In the genomic region with DNA sequence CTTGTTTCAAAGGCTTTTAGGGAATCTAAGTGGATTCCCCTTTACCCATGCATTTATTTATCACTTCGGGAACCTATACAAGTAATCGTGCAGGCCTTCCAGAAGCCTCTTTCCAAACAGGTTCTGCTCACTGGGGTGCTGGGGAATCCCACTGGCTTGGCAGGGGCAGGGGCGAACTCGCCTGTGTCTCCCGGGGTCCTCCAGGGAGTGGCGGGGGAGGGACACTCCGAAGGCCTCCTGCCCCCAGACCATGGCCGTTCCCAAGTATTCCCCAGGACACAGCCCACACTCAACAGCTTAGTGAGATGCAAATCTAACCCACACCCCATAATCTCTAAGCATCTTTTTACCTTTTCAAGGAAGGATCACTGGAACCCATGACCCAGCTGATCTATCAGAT, we compare ENCODE assay signal across 24 cellular contexts. TPM values are rescaled to one million over a fixed set of nuclear protein-coding genes. Genes with fewer than 3 reads are reported as not detected.
DNase-seq lines count a peak whose midpoint lies in the region; ATAC-seq and TF ChIP-seq lines count a peak whose summit lies in the region.
"Had no signal": no experiment of that assay in that cellular context is flagged by ENCODE, and none has a peak within 500 bp of the region (broad histone marks: within the 10 kb centered on the region; RNA-seq: fewer than 3 reads in every experiment).

No MANE protein-coding gene starts in this region.

- H3K27me3 ChIP-seq in heart right ventricle (no peaks in the 10 kb centered on the region), stomach (no peaks in the 10 kb centered on the region), foreskin keratinocyte (no peaks in the 10 kb centered on the region)
- H3K27me3 ChIP-seq: ascending aorta, esophagus squamous epithelium, vagina had no signal

- DNase-seq in heart right ventricle (no peak), cardiac septum (ENCODE audit: low spot score) (no peak), mesenteric fat pad (ENCODE audit: low spot score) (no peak), stomach (no peak), foreskin keratinocyte (no peak)
- DNase-seq in central memory CD8-positive, alpha-beta T cell (ENCODE audit: low spot score in 2 of 2) = no peak
- DNase-seq: activated CD8-positive, alpha-beta memory T cell treated with anti-CD3 and anti-CD28 coated beads, Interleukin-2, amount 50 U/mL, for 48 hours; DMS 273 treated with DMSO at 0.1 percent for 48 hours; endodermal cell; esophagus squamous epithelium; NCI-H1048; NCI-H2029; NCI-H345; occipital lobe; PC-9; SHP77 treated with DMSO at 0.1 percent for 48 hours had no signal

- H3K4me3 ChIP-seq in heart right ventricle = no peak overlapping the region
- H3K4me3 ChIP-seq in stomach = no peak overlapping the region
- H3K4me3 ChIP-seq: ascending aorta, esophagus squamous epithelium, HAP-1, PC-9, vagina had no signal

- H3K36me3 ChIP-seq in heart right ventricle (no peaks in the 10 kb centered on the region), KOPT-K1 (ENCODE audit: insufficient read depth, low read length) (0 out of 2 replicates have a peak, but pooled peaks cover 4% of the 10 kb centered on the region), stomach (no peaks in the 10 kb centered on the region)
- H3K36me3 ChIP-seq: ascending aorta, esophagus squamous epithelium, HAP-1, vagina had no signal

- H3K27me3 Mint-ChIP-seq in central memory CD8-positive, alpha-beta T cell = no peaks in the 10 kb centered on the region
- no peaks in the 10 kb centered on the region for H3K27me3 Mint-ChIP-seq in stimulated activated memory B cell treated with anti-CD40 and anti-IgM and Interleukin-4, amounts not matched to agents 10 μg/mL and 1 μg/mL and 100 μg/mL, for 72 hours

- peaks cover 19 to 99% (median 77%) of the 10 kb centered on the region in 9 donors for H3K4me1 ChIP-seq in heart right ventricle
- peaks cover 29 to 95% (median 59%) of the 10 kb centered on the region in 4 donors for H3K4me1 ChIP-seq in stomach
- no peaks in the 10 kb centered on the region for H3K4me1 ChIP-seq in foreskin keratinocyte

- no peaks in the 10 kb centered on the region for H3K36me3 Mint-ChIP-seq in central memory CD8-positive, alpha-beta T cell (ENCODE audit: insufficient read depth)
- H3K36me3 Mint-ChIP-seq in stimulated activated memory B cell treated with anti-CD40 and anti-IgM and Interleukin-4, amounts not matched to agents 10 μg/mL and 1 μg/mL and 100 μg/mL, for 72 hours = peaks cover 21% of the 10 kb centered on the region

- no peaks in the 10 kb centered on the region for H3K9me3 ChIP-seq in heart right ventricle
- no peaks in the 10 kb centered on the region for H3K9me3 ChIP-seq in KOPT-K1 (ENCODE audit: insufficient read depth, low read length, poor library complexity, severe bottlenecking)
- H3K9me3 ChIP-seq in stomach = no peaks in the 10 kb centered on the region
- H3K9me3 ChIP-seq: ascending aorta, esophagus squamous epithelium, HAP-1, vagina had no signal

- TF ChIP-seq EP300 in stomach (IDR thresholded peaks at IDR 0.05) = no peak

- no peak for TF ChIP-seq POLR2A in stomach (IDR thresholded peaks at IDR 0.05)

- ATAC-seq in heart right ventricle (no peak), foreskin keratinocyte (no peak)
- ATAC-seq in central memory CD8-positive, alpha-beta T cell (replicated peaks; ENCODE audit: extremely low read depth, poor library complexity, severe bottlenecking) = no peak
- no peak for ATAC-seq in stimulated activated memory B cell treated with anti-CD40 and anti-IgM and Interleukin-4, amounts not matched to agents 10 μg/mL and 1 μg/mL and 100 μg/mL, for 72 hours
- ATAC-seq: HepG2 had no signal

- no peak overlapping the region for H3K4me3 Mint-ChIP-seq in central memory CD8-positive, alpha-beta T cell
- no peak overlapping the region for H3K4me3 Mint-ChIP-seq in stimulated activated memory B cell treated with anti-CD40 and anti-IgM and Interleukin-4, amounts not matched to agents 10 μg/mL and 1 μg/mL and 100 μg/mL, for 72 hours
- H3K4me3 Mint-ChIP-seq: endodermal cell had no signal

- TF ChIP-seq CTCF in heart right ventricle (IDR thresholded peaks at IDR 0.05) (no peak), stomach (IDR thresholded peaks at IDR 0.05) (no peak), foreskin keratinocyte (conservative IDR thresholded peaks at IDR 0.05) (no peak)

- intact Hi-C loops in heart right ventricle (cut with DNase I) (loop anchor here in 1 of 10 donors (10.0 kb wide), 1 partner anchor 50 kb away; no protein-coding TSS in a partner anchor), cardiac septum (cut with DNase I) (loop anchor here (5.0 kb wide), 2 partner anchors 33 to 58 kb away; no protein-coding TSS in a partner anchor), stomach (cut with DNase I; ENCODE audit: low total_unique reads) (no loop called here)

- no peaks in the 10 kb centered on the region for H3K9me3 Mint-ChIP-seq in central memory CD8-positive, alpha-beta T cell
- H3K9me3 Mint-ChIP-seq in stimulated activated memory B cell treated with anti-CD40 and anti-IgM and Interleukin-4, amounts not matched to agents 10 μg/mL and 1 μg/mL and 100 μg/mL, for 72 hours = no peaks in the 10 kb centered on the region
- H3K9me3 Mint-ChIP-seq: endodermal cell had no signal

- 69 to 74% methylated on average over 8 of the region's 8 CpGs for WGBS in heart right ventricle, 2 donors
- 78 to 87% (median 83%) methylated on average over 8 of the region's 8 CpGs for WGBS in stomach, 5 donors

- peak overlapping the region; percentile 36 for H3K27ac Mint-ChIP-seq in central memory CD8-positive, alpha-beta T cell (ENCODE audit: low read depth)
- H3K27ac Mint-ChIP-seq in stimulated activated memory B cell treated with anti-CD40 and anti-IgM and Interleukin-4, amounts not matched to agents 10 μg/mL and 1 μg/mL and 100 μg/mL, for 72 hours = peak overlapping the region; percentile 38
- H3K27ac Mint-ChIP-seq: endodermal cell had no signal

- H3K27ac ChIP-seq in heart right ventricle (peak overlapping the region in 8 of 10 donors; percentile 11 to 91 (median 39)), KOPT-K1 (ENCODE audit: low read depth, low read length, poor library complexity, severe bottlenecking) (peak overlapping the region; percentile 27), stomach (no peak overlapping the region), foreskin keratinocyte (no peak overlapping the region)
- H3K27ac ChIP-seq: ascending aorta, C4-2B, esophagus squamous epithelium, HL-60, PC-9, vagina had no signal

- H3K4me1 Mint-ChIP-seq in central memory CD8-positive, alpha-beta T cell = peaks cover 74% of the 10 kb centered on the region
- H3K4me1 Mint-ChIP-seq in stimulated activated memory B cell treated with anti-CD40 and anti-IgM and Interleukin-4, amounts not matched to agents 10 μg/mL and 1 μg/mL and 100 μg/mL, for 72 hours = peaks cover 87% of the 10 kb centered on the region

RNA-seq across cellular contexts. Expression of gene DNMT3A, which starts 6.5 kb away (rescaled TPM):
- 10 to 100 TPM; 14.8 to 23.7 (median 19.4) TPM for total RNA-seq in heart right ventricle
- 10 to 100 TPM in 1 of 2 donors, 1 to 10 TPM in 1; 4.7 to 10.3 TPM for polyA plus RNA-seq in heart right ventricle
- 24.9 TPM for total RNA-seq in cardiac septum
- 24.4 TPM for total RNA-seq in mesenteric fat pad
- 10 to 100 TPM in 4 of 5 donors, 1 to 10 TPM in 1; 6.4 to 47.4 (median 21.9) TPM for total RNA-seq in stomach
- polyA plus RNA-seq in stomach = 10 to 100 TPM in 1 of 3 donors, 1 to 10 TPM in 2; 3.4 to 10.1 (median 5.1) TPM
- 6.6 and 8.0 TPM in 2 replicates for total RNA-seq in foreskin keratinocyte
- polyA plus RNA-seq in foreskin keratinocyte = 3.0 and 3.2 TPM in 2 replicates

Comparison
In these comparisons a context has a peak if more than half of its experiments do, and no peak if none do; other contexts are left out.
1. H3K27ac ChIP-seq: peak in heart right ventricle (8 of 10) and KOPT-K1 (single experiment); none in stomach (0 of 5) and foreskin keratinocyte (single experiment).